ENCODE assay signal across 20 cellular contexts in genomic region chr1:73701816-73702215, GRCh38.
DNase-seq lines count a peak whose midpoint lies in the region; ATAC-seq and TF ChIP-seq lines count a peak whose summit lies in the region.
"Had no signal": no experiment of that assay in that cellular context is flagged by ENCODE, and none has a peak within 500 bp of the region (broad histone marks: within the 10 kb centered on the region; RNA-seq: fewer than 3 reads in every experiment).

No MANE protein-coding gene starts in this region.

- TF ChIP-seq CTCF in GM23338 (conservative IDR thresholded peaks at IDR 0.05; ENCODE audit: low read depth in 2 of 2) (no peak), neural progenitor cell (IDR thresholded peaks at IDR 0.05) (no peak), coronary artery (IDR thresholded peaks at IDR 0.05) (no peak)

- H3K9me2 ChIP-seq in GM23338 (ENCODE audit: insufficient read depth) = peaks cover 7% of the 10 kb centered on the region

- no peaks in the 10 kb centered on the region for H3K27me3 ChIP-seq in GM23338 (ENCODE audit: insufficient read depth)
- H3K27me3 ChIP-seq in neural progenitor cell = no peaks in the 10 kb centered on the region
- H3K27me3 ChIP-seq: BLaER1 had no signal

- H3K9ac ChIP-seq in neural progenitor cell = no peak overlapping the region
- H3K9ac ChIP-seq: BLaER1, GM23248 had no signal

- DNase-seq in NCI-H1417 (lab: John Stamatoyannopoulos, UW) (peak in 2 of 3 experiments; percentile 54 to 89), NCI-H1417 treated with DMSO at 0.1 percent for 48 hours (lab: John Stamatoyannopoulos, UW) (no peak), GM23338 (ENCODE audit: low spot score) (peak; percentile 4), NCI-H69 (lab: John Stamatoyannopoulos, UW) (peak; percentile 94), neural progenitor cell (ENCODE audit: low spot score) (no peak), coronary artery (ENCODE audit: low spot score) (no peak), T1000 (lab: John Stamatoyannopoulos, UW) (no peak)
- DNase-seq: CD4-positive, alpha-beta memory T cell; DMS 273 treated with DMSO at 0.1 percent for 48 hours; DMS79; GDM1; GM23248; HFFc6; IMR-90 had no signal

- H3K4me1 ChIP-seq in GM23338 (ENCODE audit: insufficient read depth) (no peaks in the 10 kb centered on the region), neural progenitor cell (no peaks in the 10 kb centered on the region)
- H3K4me1 ChIP-seq: A549, BLaER1 had no signal

- H3K27me3 Mint-ChIP-seq in GM23338 (ENCODE audit: insufficient read depth, low read depth, poor library complexity) (no peaks in the 10 kb centered on the region), neural progenitor cell (ENCODE audit: insufficient read depth, low read depth) (no peaks in the 10 kb centered on the region)
- H3K27me3 Mint-ChIP-seq: CD4-positive, alpha-beta memory T cell had no signal

- H3K4me1 Mint-ChIP-seq in GM23338 (peaks cover 7% of the 10 kb centered on the region; the same call in 2 of the 3 replicates), neural progenitor cell (peaks cover 45% of the 10 kb centered on the region)
- H3K4me1 Mint-ChIP-seq: CD14-positive monocyte; CD4-positive, alpha-beta memory T cell had no signal

- H3F3A ChIP-seq in GM23338 (replicated peaks; ENCODE audit: low read depth) (no peaks in the 10 kb centered on the region), neural progenitor cell (ENCODE audit: low read depth) (no peaks in the 10 kb centered on the region)

- H3K36me3 ChIP-seq in GM23338 (ENCODE audit: insufficient read depth) (no peaks in the 10 kb centered on the region), neural progenitor cell (no peaks in the 10 kb centered on the region)
- H3K36me3 ChIP-seq: BLaER1 had no signal

- H3K79me2 ChIP-seq in GM23338 (replicated peaks; ENCODE audit: insufficient read depth) = no peaks in the 10 kb centered on the region
- H3K79me2 ChIP-seq in neural progenitor cell (ENCODE audit: low read depth) = no peaks in the 10 kb centered on the region

- no peaks in the 10 kb centered on the region for H3K9me3 ChIP-seq in neural progenitor cell (ENCODE audit: low read depth)
- H3K9me3 ChIP-seq: A549, BLaER1 had no signal

- H3K27ac ChIP-seq in GM23338 (ENCODE audit: low read depth) (no peak overlapping the region), neural progenitor cell (no peak overlapping the region), coronary artery (no peak overlapping the region)
- H3K27ac ChIP-seq: 22Rv1, A549, BLaER1, GM23248 had no signal

- H3K4me3 ChIP-seq in GM23338 (no peak overlapping the region), neural progenitor cell (no peak overlapping the region), coronary artery (no peak overlapping the region)
- H3K4me3 ChIP-seq: A549, BLaER1, GM23248 had no signal

- H4K20me1 ChIP-seq in GM23338 (replicated peaks; ENCODE audit: insufficient read depth) (no peaks in the 10 kb centered on the region), neural progenitor cell (ENCODE audit: low read depth) (no peaks in the 10 kb centered on the region)
- H4K20me1 ChIP-seq: BLaER1 had no signal

- no peak for ATAC-seq in GM23338
- no peak for ATAC-seq in HG03097 (IDR thresholded peaks at IDR 0.05; ENCODE audit: low FRiP score, unreplicated experiment)
- ATAC-seq: A549, HCT116 had no signal

- H3K4me3 Mint-ChIP-seq in GM23338 (no peak overlapping the region), neural progenitor cell (no peak overlapping the region)
- H3K4me3 Mint-ChIP-seq: CD14-positive monocyte; CD4-positive, alpha-beta memory T cell; HFFc6 had no signal

- no peak overlapping the region for H3K4me2 ChIP-seq in GM23338
- no peak overlapping the region for H3K4me2 ChIP-seq in neural progenitor cell
- H3K4me2 ChIP-seq: A549, BLaER1 had no signal

- H3K27ac Mint-ChIP-seq in GM23338 (no peak overlapping the region), neural progenitor cell (peak overlapping the region; percentile 98)
- H3K27ac Mint-ChIP-seq: CD14-positive monocyte; CD4-positive, alpha-beta memory T cell; HFFc6 had no signal

- H2AFZ ChIP-seq in GM23338 (no peak overlapping the region), neural progenitor cell (replicated peaks) (no peak overlapping the region)
- H2AFZ ChIP-seq: GM23248 had no signal

- no peaks in the 10 kb centered on the region for H3K9me3 Mint-ChIP-seq in GM23338
- H3K9me3 Mint-ChIP-seq in neural progenitor cell = peaks cover 4% of the 10 kb centered on the region

- H3K36me3 Mint-ChIP-seq in GM23338 (ENCODE audit: low read depth) (no peaks in the 10 kb centered on the region), neural progenitor cell (peaks cover 1% of the 10 kb centered on the region)
- H3K36me3 Mint-ChIP-seq: CD14-positive monocyte; CD4-positive, alpha-beta memory T cell had no signal

TF ChIP-seq in GM23338, 12 proteins besides CTCF, POLR2A, EP300 and RAD21 (continues in another document):
- no peak for TF ChIP-seq ZNF114 (CRISPR knock-in tag; IDR thresholded peaks at IDR 0.05)
- no peak for TF ChIP-seq STAT1 (IDR thresholded peaks at IDR 0.05; ENCODE audit: unreplicated experiment)
- TF ChIP-seq JUNB (IDR thresholded peaks at IDR 0.05; ENCODE audit: unreplicated experiment) = no peak
- no peak for TF ChIP-seq EZH2 (IDR thresholded peaks at IDR 0.05; ENCODE audit: low read depth, unreplicated experiment)
- TF ChIP-seq ZNF331 (CRISPR knock-in tag; IDR thresholded peaks at IDR 0.05; ENCODE audit: low read depth) = no peak
- TF ChIP-seq NANOG (IDR thresholded peaks at IDR 0.05; ENCODE audit: borderline replicate concordance) = no peak
- TF ChIP-seq REST (IDR thresholded peaks at IDR 0.05; ENCODE audit: unreplicated experiment) = no peak
- no peak for TF ChIP-seq CREB1 (CRISPR knock-in tag; IDR thresholded peaks at IDR 0.05; ENCODE audit: low read depth)
- TF ChIP-seq EZH2phosphoT487 (IDR thresholded peaks at IDR 0.05; ENCODE audit: unreplicated experiment) = no peak
- TF ChIP-seq ETS1 (IDR thresholded peaks at IDR 0.05) = no peak
- TF ChIP-seq POLR2AphosphoS5 (IDR thresholded peaks at IDR 0.05; ENCODE audit: low read depth) = no peak

Comparison
In these comparisons a context has a peak if more than half of its experiments do, and no peak if none do; other contexts are left out.
1. DNase-seq: peak in NCI-H1417 (2 of 3), GM23338 (single experiment) and NCI-H69 (single experiment); none in NCI-H1417 treated with DMSO at 0.1 percent for 48 hours (single experiment), neural progenitor cell (single experiment), coronary artery (single experiment) and T1000 (single experiment).